Comparison of ENCODE assay signal across 16 cellular contexts in genomic region chr11:72528121-72528520, GRCh38.
A peak's percentile ranks its signal among the peaks of the same experiment; 100 is the strongest.
DNase-seq lines count a peak whose midpoint lies in the region; ATAC-seq, FAIRE-seq and TF ChIP-seq lines count a peak whose summit lies in the region.
"Had no signal": no experiment of that assay in that cellular context is flagged by ENCODE, and none has a peak within 500 bp of the region (broad histone marks: within the 10 kb centered on the region; RNA-seq: fewer than 3 reads in every experiment).

No MANE protein-coding gene starts in this region.

- no peak overlapping the region for H2AFZ ChIP-seq in mammary epithelial cell (ENCODE audit: low read depth, low read length)
- no peak overlapping the region for H2AFZ ChIP-seq in astrocyte (ENCODE audit: low read depth, low read length)

- H3K4me3 ChIP-seq in mammary epithelial cell (replicated peaks in 1 of 3; ENCODE audit: insufficient read depth in 1 of 3, low read depth in 2 of 3, low read length in 3 of 3) (no peak overlapping the region), astrocyte (ENCODE audit: insufficient read depth, low read depth, low read length) (no peak overlapping the region), mesendoderm (ENCODE audit: low read length) (no peak overlapping the region)
- H3K4me3 ChIP-seq: A549, BLaER1, K562 had no signal

- H3K79me2 ChIP-seq in mammary epithelial cell (ENCODE audit: insufficient read depth, low read length) (no peaks in the 10 kb centered on the region), astrocyte (ENCODE audit: insufficient read depth, low read length) (no peaks in the 10 kb centered on the region), mesendoderm (ENCODE audit: control insufficient read depth, insufficient read depth, low read length) (no peaks in the 10 kb centered on the region)

- no peak overlapping the region for H2AK5ac ChIP-seq in mesendoderm (ENCODE audit: low read length)

- H3K23ac ChIP-seq in mesendoderm (ENCODE audit: low read length), result no peak overlapping the region

- H3K18ac ChIP-seq in mesendoderm (ENCODE audit: low read length), result no peak overlapping the region

- H3K36me3 Mint-ChIP-seq in MCF 10A (ENCODE audit: insufficient read depth, unreplicated experiment), result no peaks in the 10 kb centered on the region
- H3K36me3 Mint-ChIP-seq in astrocyte (ENCODE audit: low read depth, unreplicated experiment), result no peaks in the 10 kb centered on the region
- H3K36me3 Mint-ChIP-seq in activated T-helper 1 cell treated with anti-CD3 and anti-CD28 coated beads, Interleukin-12 subunit alpha, Interleukin-12 subunit beta, Interleukin-2, Interleukin-4 antibody, amounts not matched to agents 30 ng/mL and 10 ng/mL and 1 ng/mL, durations not matched to agents 14 hours and 24 hours and 36 hours (ENCODE audit: low read depth), result no peaks in the 10 kb centered on the region
- peaks cover 3% of the 10 kb centered on the region for H3K36me3 Mint-ChIP-seq in T-helper 17 cell (ENCODE audit: low read depth)
- H3K36me3 Mint-ChIP-seq: CD4-positive, CD25-positive, alpha-beta regulatory T cell had no signal

- H3K9ac ChIP-seq in mammary epithelial cell (ENCODE audit: insufficient read depth, low read length) (no peak overlapping the region), astrocyte (ENCODE audit: low read length) (no peak overlapping the region), mesendoderm (ENCODE audit: low read length) (no peak overlapping the region)
- H3K9ac ChIP-seq: BLaER1 had no signal

- CTCF ChIA-PET in mammary epithelial cell (lab: Charles Lee; ENCODE audit: low non-redundant PET) (no interaction called here), MCF 10A (lab: Yijun Ruan, JAX) (no interaction called here)

- no peak overlapping the region for H2BK120ac ChIP-seq in mesendoderm (ENCODE audit: low read depth, low read length)

- FAIRE-seq in astrocyte (lab: Jason Lieb, UNC), result no peak
- FAIRE-seq: A549, H54, K562 had no signal

- BruUV-seq in mammary epithelial cell (replicated peaks; lab: Mats Ljungman, UMichigan), result no TSS peak
- BruUV-seq in MCF 10A (replicated peaks; lab: Mats Ljungman, UMichigan), result no TSS peak

- H3K27ac Mint-ChIP-seq in MCF 10A (ENCODE audit: low read depth, unreplicated experiment) (no peak overlapping the region), astrocyte (ENCODE audit: unreplicated experiment) (no peak overlapping the region), T-helper 17 cell (no peak overlapping the region)
- no peak overlapping the region for H3K27ac Mint-ChIP-seq in activated T-helper 1 cell treated with anti-CD3 and anti-CD28 coated beads, Interleukin-12 subunit alpha, Interleukin-12 subunit beta, Interleukin-2, Interleukin-4 antibody, amounts not matched to agents 30 ng/mL and 10 ng/mL and 1 ng/mL, durations not matched to agents 14 hours and 24 hours and 36 hours

- in situ Hi-C loops in mammary epithelial cell (cut with MboI; ENCODE audit: low sequenced_read_pairs in 2 of 2), result no loop called here

- H3K9me3 Mint-ChIP-seq in MCF 10A (ENCODE audit: unreplicated experiment) (no peaks in the 10 kb centered on the region), astrocyte (ENCODE audit: unreplicated experiment) (peaks cover 3% of the 10 kb centered on the region)
- no peaks in the 10 kb centered on the region for H3K9me3 Mint-ChIP-seq in activated T-helper 1 cell treated with anti-CD3 and anti-CD28 coated beads, Interleukin-12 subunit alpha, Interleukin-12 subunit beta, Interleukin-2, Interleukin-4 antibody, amounts not matched to agents 30 ng/mL and 10 ng/mL and 1 ng/mL, durations not matched to agents 14 hours and 24 hours and 36 hours
- H3K9me3 Mint-ChIP-seq: CD4-positive, CD25-positive, alpha-beta regulatory T cell had no signal

- H3K4me1 ChIP-seq in mammary epithelial cell (ENCODE audit: insufficient read depth, low read length), result no peaks in the 10 kb centered on the region
- H3K4me1 ChIP-seq in astrocyte (ENCODE audit: insufficient read depth, low read length), result no peaks in the 10 kb centered on the region
- H3K4me1 ChIP-seq in mesendoderm (ENCODE audit: control insufficient read depth, low read depth, low read length), result no peaks in the 10 kb centered on the region
- H3K4me1 ChIP-seq: A549, BLaER1 had no signal

- H2BK5ac ChIP-seq in mesendoderm (ENCODE audit: low read length), result no peak overlapping the region

- no peaks in the 10 kb centered on the region for H3K79me1 ChIP-seq in mesendoderm (ENCODE audit: low read length)

- no peak overlapping the region for H4K5ac ChIP-seq in mesendoderm (ENCODE audit: low read length)

- no peak overlapping the region for H2BK15ac ChIP-seq in mesendoderm (replicated peaks; ENCODE audit: low read depth)

- intact Hi-C loops in mammary epithelial cell (cut with micrococcal nuclease), result no loop called here
- intact Hi-C loops in MCF 10A (cut with micrococcal nuclease), result no loop called here
- intact Hi-C loops in activated T-helper 1 cell treated with anti-CD3 and anti-CD28 coated beads, Interleukin-12 subunit alpha, Interleukin-12 subunit beta, Interleukin-2, Interleukin-4 antibody, amounts not matched to agents 30 ng/mL and 10 ng/mL and 1 ng/mL, durations not matched to agents 14 hours and 24 hours and 36 hours (cut with micrococcal nuclease), result no loop called here

- peak overlapping the region; percentile 73 for H3K4ac ChIP-seq in mesendoderm (ENCODE audit: low read depth, low read length)

- dilution Hi-C loops in mammary epithelial cell (cut with HindIII; ENCODE audit: low sequenced_read_pairs), result loop anchor here (10.0 kb wide), 1 partner anchor 127 kb away; no protein-coding TSS in a partner anchor

- H3K27me3 Mint-ChIP-seq in MCF 10A (ENCODE audit: insufficient read depth, unreplicated experiment), result no peaks in the 10 kb centered on the region
- peaks cover 19% of the 10 kb centered on the region for H3K27me3 Mint-ChIP-seq in astrocyte (ENCODE audit: low read depth, unreplicated experiment)
- H3K27me3 Mint-ChIP-seq in activated T-helper 1 cell treated with anti-CD3 and anti-CD28 coated beads, Interleukin-12 subunit alpha, Interleukin-12 subunit beta, Interleukin-2, Interleukin-4 antibody, amounts not matched to agents 30 ng/mL and 10 ng/mL and 1 ng/mL, durations not matched to agents 14 hours and 24 hours and 36 hours (ENCODE audit: insufficient read depth), result peaks cover 27% of the 10 kb centered on the region
- H3K27me3 Mint-ChIP-seq in T-helper 17 cell, result peaks cover 15% of the 10 kb centered on the region

- H3K9me3 ChIP-seq in mammary epithelial cell (replicated peaks; ENCODE audit: insufficient read depth, low read length) (no peaks in the 10 kb centered on the region), astrocyte (ENCODE audit: insufficient read depth, low read depth, low read length) (no peaks in the 10 kb centered on the region), T-helper 17 cell (ENCODE audit: control insufficient read depth, low read length, poor library complexity, severe bottlenecking) (no peaks in the 10 kb centered on the region)
- H3K9me3 ChIP-seq: A549, BLaER1 had no signal

- no peak overlapping the region for H3K27ac ChIP-seq in mammary epithelial cell (ENCODE audit: insufficient read depth, low read depth, low read length)
- H3K27ac ChIP-seq in astrocyte (ENCODE audit: low read depth, low read length), result no peak overlapping the region
- no peak overlapping the region for H3K27ac ChIP-seq in mesendoderm (ENCODE audit: low read depth, low read length)
- H3K27ac ChIP-seq: A549, BLaER1 had no signal

- H3K4me2 ChIP-seq in mammary epithelial cell (ENCODE audit: insufficient read depth, low read depth, low read length), result no peak overlapping the region
- H3K4me2 ChIP-seq in astrocyte (ENCODE audit: low read length), result no peak overlapping the region
- H3K4me2 ChIP-seq in mesendoderm (ENCODE audit: low read length), result no peak overlapping the region
- H3K4me2 ChIP-seq: A549, BLaER1 had no signal

- H3K4me1 Mint-ChIP-seq in MCF 10A (ENCODE audit: insufficient read depth, unreplicated experiment), result peaks cover 6% of the 10 kb centered on the region
- peaks cover 1% of the 10 kb centered on the region for H3K4me1 Mint-ChIP-seq in astrocyte (ENCODE audit: low read depth, unreplicated experiment)
- H3K4me1 Mint-ChIP-seq in activated T-helper 1 cell treated with anti-CD3 and anti-CD28 coated beads, Interleukin-12 subunit alpha, Interleukin-12 subunit beta, Interleukin-2, Interleukin-4 antibody, amounts not matched to agents 30 ng/mL and 10 ng/mL and 1 ng/mL, durations not matched to agents 14 hours and 24 hours and 36 hours (ENCODE audit: low read depth), result no peaks in the 10 kb centered on the region
- peaks cover 5% of the 10 kb centered on the region for H3K4me1 Mint-ChIP-seq in T-helper 17 cell

- TF ChIP-seq CTCF in mammary epithelial cell (conservative IDR thresholded peaks at IDR 0.05 in 1 of 2, IDR thresholded peaks at IDR 0.05 in 1 of 2; ENCODE audit: extremely low read depth in 1 of 2, insufficient read depth in 1 of 2, low read depth in 1 of 2, low read length in 2 of 2), result no peak
- TF ChIP-seq CTCF in MCF 10A (IDR thresholded peaks at IDR 0.05; ENCODE audit: unreplicated experiment), result no peak
- no peak for TF ChIP-seq CTCF in astrocyte (IDR thresholded peaks at IDR 0.05; ENCODE audit: insufficient read depth, low read depth, low read length)

- WGBS in mammary epithelial cell (ENCODE audit: low coverage, missing lambda C conversion rate), result 28% methylated on average over 3 of the region's 3 CpGs
- no CpG with 5 or more reads among the region's 3 CpGs for WGBS in mesendoderm (ENCODE audit: extremely low coverage, insufficient coverage, low lambda C conversion rate)

- H3K4me3 Mint-ChIP-seq in MCF 10A (ENCODE audit: unreplicated experiment) (no peak overlapping the region), astrocyte (ENCODE audit: unreplicated experiment) (no peak overlapping the region), T-helper 17 cell (no peak overlapping the region)
- H3K4me3 Mint-ChIP-seq in activated T-helper 1 cell treated with anti-CD3 and anti-CD28 coated beads, Interleukin-12 subunit alpha, Interleukin-12 subunit beta, Interleukin-2, Interleukin-4 antibody, amounts not matched to agents 30 ng/mL and 10 ng/mL and 1 ng/mL, durations not matched to agents 14 hours and 24 hours and 36 hours, result no peak overlapping the region
- H3K4me3 Mint-ChIP-seq: CD4-positive, CD25-positive, alpha-beta regulatory T cell had no signal

- H4K8ac ChIP-seq in mesendoderm (ENCODE audit: low read depth, low read length), result no peak overlapping the region

- H3K36me3 ChIP-seq in mammary epithelial cell (ENCODE audit: insufficient read depth, low read length), result no peaks in the 10 kb centered on the region
- H3K36me3 ChIP-seq in astrocyte (ENCODE audit: insufficient read depth, low read length), result no peaks in the 10 kb centered on the region
- H3K36me3 ChIP-seq in mesendoderm (ENCODE audit: control insufficient read depth, insufficient read depth, low read length), result no peaks in the 10 kb centered on the region
- H3K36me3 ChIP-seq: BLaER1 had no signal

- no peak overlapping the region for H3K56ac ChIP-seq in mesendoderm (ENCODE audit: low read length)

- H3K27me3 ChIP-seq in mammary epithelial cell (ENCODE audit: insufficient read depth, low read length), result no peaks in the 10 kb centered on the region
- peaks cover 12% of the 10 kb centered on the region for H3K27me3 ChIP-seq in astrocyte (ENCODE audit: insufficient read depth, low read length)
- H3K27me3 ChIP-seq in mesendoderm (ENCODE audit: insufficient read depth, low read length, poor library complexity), result no peaks in the 10 kb centered on the region
- H3K27me3 ChIP-seq: BLaER1 had no signal

- H4K20me1 ChIP-seq in mammary epithelial cell (ENCODE audit: insufficient read depth, low read length), result no peaks in the 10 kb centered on the region
- H4K20me1 ChIP-seq in astrocyte (ENCODE audit: insufficient read depth, low read length), result no peaks in the 10 kb centered on the region
- H4K20me1 ChIP-seq: BLaER1 had no signal

- POLR2A ChIA-PET in MCF 10A (lab: Yijun Ruan, JAX), result no interaction called here

- ATAC-seq in T-helper 17 cell, result no peak
- ATAC-seq: A549, HCT116, K562 had no signal

- DNase-seq in mammary epithelial cell (peak; percentile 34), MCF 10A (ENCODE audit: unreplicated experiment) (no peak), ELR (ENCODE audit: low read depth) (peak; percentile 38), astrocyte (ENCODE audit: low read depth) (peak; percentile 20), mesendoderm (no peak), T-helper 17 cell (no peak), DMS153 treated with DMSO at 0.1 percent for 48 hours (lab: John Stamatoyannopoulos, UW; ENCODE audit: unreplicated experiment) (no peak)
- no peak for DNase-seq in activated T-helper 1 cell treated with anti-CD3 and anti-CD28 coated beads, Interleukin-12 subunit alpha, Interleukin-12 subunit beta, Interleukin-2, Interleukin-4 antibody, amounts not matched to agents 30 ng/mL and 10 ng/mL and 1 ng/mL, durations not matched to agents 14 hours and 24 hours and 36 hours (ENCODE audit: low spot score)
- DNase-seq: AML-193; CD4-positive, CD25-positive, alpha-beta regulatory T cell; GDM1 had no signal

Comparison
In these comparisons a context has a peak if more than half of its experiments do, and no peak if none do; other contexts are left out.
1. DNase-seq: peak in mammary epithelial cell (single experiment), ELR (single experiment) and astrocyte (single experiment); none in MCF 10A (single experiment), mesendoderm (single experiment), activated T-helper 1 cell treated with anti-CD3 and anti-CD28 coated beads, Interleukin-12 subunit alpha, Interleukin-12 subunit beta, Interleukin-2, Interleukin-4 antibody, amounts not matched to agents 30 ng/mL and 10 ng/mL and 1 ng/mL, durations not matched to agents 14 hours and 24 hours and 36 hours (single experiment), T-helper 17 cell (0 of 3) and DMS153 treated with DMSO at 0.1 percent for 48 hours (single experiment).